7 cellular contexts compared by ENCODE assay signal in the genomic region with DNA sequence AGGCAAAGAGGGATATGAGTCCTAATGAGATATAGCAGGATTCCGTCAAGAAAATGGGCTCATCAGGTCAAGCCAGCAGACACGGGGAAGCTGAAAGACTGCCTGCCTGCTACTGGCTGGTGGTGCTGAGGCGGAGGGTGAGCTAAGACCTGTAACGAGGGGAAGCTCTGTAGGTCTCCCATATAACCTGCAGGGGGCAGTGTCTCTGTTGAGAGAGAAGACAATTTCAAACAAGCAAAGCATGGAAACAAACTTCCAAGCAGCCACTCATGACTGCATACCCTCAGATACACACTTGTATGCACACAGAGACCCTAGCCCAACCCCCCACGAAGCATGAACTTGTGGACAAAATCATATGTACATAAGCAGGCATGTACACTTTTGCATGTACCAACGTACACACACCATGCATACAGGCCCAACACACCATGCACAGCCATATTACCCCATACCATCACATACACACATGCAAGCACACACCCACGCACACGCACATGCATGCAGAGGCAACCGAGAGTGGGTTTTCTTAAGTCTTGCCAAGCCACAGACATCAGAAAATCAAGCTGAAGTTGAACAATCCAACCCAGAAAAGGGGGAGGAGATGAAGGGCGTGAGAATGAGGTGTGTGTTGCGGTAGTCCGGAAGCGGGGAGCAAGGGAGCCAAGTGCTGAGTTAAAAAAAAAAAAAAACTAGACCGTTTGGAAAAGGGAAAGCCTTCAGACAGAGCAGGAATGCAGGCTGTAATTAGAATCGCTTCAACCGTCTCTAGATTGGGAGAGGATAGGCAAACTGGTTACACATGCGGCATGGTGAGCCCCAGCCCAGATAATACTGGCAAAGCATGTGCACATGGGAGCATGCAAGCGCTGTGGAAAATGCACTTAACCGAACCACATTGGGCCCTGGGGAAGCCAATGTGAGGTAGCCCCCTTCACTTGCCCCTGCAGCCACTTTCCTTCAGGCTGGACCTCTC.
DNase-seq lines count a peak whose midpoint lies in the region; ATAC-seq and TF ChIP-seq lines count a peak whose summit lies in the region.

No MANE protein-coding gene starts in this region.

- intact Hi-C loops in psoas muscle (cut with DNase I) = loop anchor here in 1 of 2 donors (2.0 to 10.0 kb wide), 2 partner anchors 129 to 191 kb away; no protein-coding TSS in a partner anchor

- no peaks in the 10 kb centered on the region for H3K36me3 ChIP-seq in psoas muscle (ENCODE audit: insufficient read depth in 1 of 2, low read depth in 1 of 2)

- H3K27ac ChIP-seq in psoas muscle = no peak overlapping the region

- DNase-seq in Daoy (ENCODE audit: low read depth) = peak; percentile 19
- DNase-seq in H4 (ENCODE audit: low spot score) = peak; percentile 34
- peak; percentile 38 for DNase-seq in NCI-H1694 treated with DMSO at 0.1 percent for 48 hours (lab: John Stamatoyannopoulos, UW)
- DNase-seq in activated T-cell treated with anti-CD3 and anti-CD28 coated beads, Interleukin-2, amount 50 U/mL, for 1 hour = peak; percentile 20
- peak; percentile 20 for DNase-seq in foreskin melanocyte
- no peak for DNase-seq in psoas muscle

- 63 to 77% (median 76%) methylated on average over 18 to 19 of the region's 19 CpGs for WGBS in psoas muscle, 3 donors

- H3K4me1 ChIP-seq in psoas muscle = no peaks in the 10 kb centered on the region

- peaks cover 0 to 22% (median 0%) of the 10 kb centered on the region in 3 donors for H3K27me3 ChIP-seq in psoas muscle (ENCODE audit: insufficient read depth in 3 of 3, low read length in 2 of 3)

- H3K9me3 ChIP-seq in psoas muscle = no peaks in the 10 kb centered on the region

- ATAC-seq in psoas muscle (peak in 3 of 4 donors; percentile 65 to 73 (median 69)), HG02588 (IDR thresholded peaks at IDR 0.05; ENCODE audit: unreplicated experiment) (no peak)

- TF ChIP-seq CTCF in psoas muscle (IDR thresholded peaks at IDR 0.05) = peak; percentile 53

- H3K4me3 ChIP-seq in psoas muscle = no peak overlapping the region

Comparison
In these comparisons a context has a peak if more than half of its experiments do, and no peak if none do; other contexts are left out.
1. DNase-seq: peak in Daoy (single experiment), H4 (single experiment), NCI-H1694 treated with DMSO at 0.1 percent for 48 hours (single experiment), activated T-cell treated with anti-CD3 and anti-CD28 coated beads, Interleukin-2, amount 50 U/mL, for 1 hour (single experiment) and foreskin melanocyte (single experiment); none in psoas muscle (0 of 2).